8 cellular contexts compared by ENCODE assay signal in genomic region chr19:14116918-14117578, GRCh38. TPM values are rescaled to one million over a fixed set of nuclear protein-coding genes. Genes with fewer than 3 reads are reported as not detected.
A peak's percentile ranks its signal among the peaks of the same experiment; 100 is the strongest.
DNase-seq lines count a peak whose midpoint lies in the region; ATAC-seq and TF ChIP-seq lines count a peak whose summit lies in the region.

No MANE protein-coding gene starts in this region.

- DNase-seq in heart right ventricle = peak; percentile 30 to 49
- DNase-seq in sciatic nerve (ENCODE audit: low spot score) = peak; percentile 77
- DNase-seq in kidney tubule cell (ENCODE audit: low spot score) = no peak
- no peak for DNase-seq in EL
- DNase-seq in OCI-M1 (lab: John Stamatoyannopoulos, UW) = no peak

- peak overlapping the region; percentile 83 to 96 (median 90) for H3K4me3 ChIP-seq in heart right ventricle

- TF ChIP-seq CTCF in heart right ventricle (IDR thresholded peaks at IDR 0.05) = no peak

- 1% methylated on average over 18 to 33 of the region's 33 CpGs for WGBS in heart right ventricle, 2 donors

- H3K27me3 ChIP-seq in heart right ventricle = no peaks in the 10 kb centered on the region

- peaks cover 44 to 73% (median 68%) of the 10 kb centered on the region in 9 donors for H3K4me1 ChIP-seq in heart right ventricle

- no peaks in the 10 kb centered on the region for H3K36me3 ChIP-seq in heart right ventricle

- H3K9me3 Mint-ChIP-seq in activated T-helper 17 cell treated with anti-CD3 and anti-CD28 coated beads, Interleukin-2, amount 50 U/mL, for 72 hours = no peaks in the 10 kb centered on the region

- ATAC-seq in GM18502 (IDR thresholded peaks at IDR 0.05; ENCODE audit: poor library complexity, unreplicated experiment) = peak; percentile 1
- peak; percentile 8 for ATAC-seq in HG03175 (IDR thresholded peaks at IDR 0.05; ENCODE audit: unreplicated experiment)
- ATAC-seq in activated T-helper 17 cell treated with anti-CD3 and anti-CD28 coated beads, Interleukin-2, amount 50 U/mL, for 72 hours (replicated peaks) = peak; percentile 2
- peak in 1 of 8 donors; percentile 10 for ATAC-seq in heart right ventricle
- ATAC-seq in sciatic nerve = no peak

- peak overlapping the region; percentile 78 to 100 (median 94) for H3K27ac ChIP-seq in heart right ventricle

- peaks cover 6% of the 10 kb centered on the region for H3K36me3 Mint-ChIP-seq in activated T-helper 17 cell treated with anti-CD3 and anti-CD28 coated beads, Interleukin-2, amount 50 U/mL, for 72 hours (ENCODE audit: low read depth)

- peak overlapping the region; percentile 81 for H3K4me3 Mint-ChIP-seq in activated T-helper 17 cell treated with anti-CD3 and anti-CD28 coated beads, Interleukin-2, amount 50 U/mL, for 72 hours

- intact Hi-C loops in heart right ventricle (cut with DNase I) = loop anchor here in 8 of 10 donors (2.0 to 5.0 kb wide), 3 partner anchors 26 to 40 kb away; partner anchors contain the start of gene SAMD1 (in 1 of the 8)
- intact Hi-C loops in sciatic nerve (cut with DNase I) = no loop called here

- no peaks in the 10 kb centered on the region for H3K27me3 Mint-ChIP-seq in activated T-helper 17 cell treated with anti-CD3 and anti-CD28 coated beads, Interleukin-2, amount 50 U/mL, for 72 hours

- no peaks in the 10 kb centered on the region for H3K9me3 ChIP-seq in heart right ventricle

- peaks cover 27% of the 10 kb centered on the region for H3K4me1 Mint-ChIP-seq in activated T-helper 17 cell treated with anti-CD3 and anti-CD28 coated beads, Interleukin-2, amount 50 U/mL, for 72 hours

- peak overlapping the region; percentile 75 for H3K27ac Mint-ChIP-seq in activated T-helper 17 cell treated with anti-CD3 and anti-CD28 coated beads, Interleukin-2, amount 50 U/mL, for 72 hours

RNA-seq across cellular contexts. Expression of gene PRKACA, which starts 0.5 kb away (rescaled TPM):
- 10 to 100 TPM; 43.1 to 69.5 TPM for total RNA-seq in activated T-helper 17 cell treated with anti-CD3 and anti-CD28 coated beads, Interleukin-2, amount 50 U/mL, for 72 hours
- 100 to 1,000 TPM; 473 to 691 (median 518) TPM for total RNA-seq in heart right ventricle
- 100 to 1,000 TPM; 196 to 214 TPM for polyA plus RNA-seq in heart right ventricle
- 78.0 TPM for total RNA-seq in sciatic nerve

RNA-seq across cellular contexts. Expression of gene ASF1B, which starts 19.3 kb away (rescaled TPM):
- total RNA-seq in activated T-helper 17 cell treated with anti-CD3 and anti-CD28 coated beads, Interleukin-2, amount 50 U/mL, for 72 hours = 10 to 100 TPM; 62.6 to 73.7 TPM
- total RNA-seq in heart right ventricle (1 to 10 TPM in 3 of 10 donors, under 1 TPM in 7; 0.17 to 5.6 (median 0.63) TPM), sciatic nerve (0.22 TPM)
- under 1 TPM; 0.59 to 0.90 TPM for polyA plus RNA-seq in heart right ventricle

RNA-seq across cellular contexts. Expression of gene SAMD1, which starts 26.5 kb away (rescaled TPM):
- total RNA-seq in activated T-helper 17 cell treated with anti-CD3 and anti-CD28 coated beads, Interleukin-2, amount 50 U/mL, for 72 hours = 10 to 100 TPM; 62.1 to 77.5 TPM
- total RNA-seq in heart right ventricle (10 to 100 TPM; 26.7 to 53.0 (median 33.7) TPM), sciatic nerve (22.2 TPM)
- polyA plus RNA-seq in heart right ventricle = 10 to 100 TPM; 34.4 to 55.3 TPM

RNA-seq across cellular contexts. Expression of gene C19orf67, which starts 31.5 kb away (rescaled TPM):
- total RNA-seq in activated T-helper 17 cell treated with anti-CD3 and anti-CD28 coated beads, Interleukin-2, amount 50 U/mL, for 72 hours = under 1 TPM in 1 of 2 donors, not detected in 1; 0.42 TPM
- not detected for total RNA-seq in heart right ventricle
- not detected for polyA plus RNA-seq in heart right ventricle
- total RNA-seq in sciatic nerve = not detected

RNA-seq across cellular contexts. Expression of gene MISP3, which starts 44.5 kb away (rescaled TPM):
- 1 to 10 TPM; 1.5 to 4.1 TPM for total RNA-seq in activated T-helper 17 cell treated with anti-CD3 and anti-CD28 coated beads, Interleukin-2, amount 50 U/mL, for 72 hours
- total RNA-seq in heart right ventricle (10 to 100 TPM in 1 of 10 donors, 1 to 10 TPM in 9; 3.1 to 10.3 (median 5.9) TPM), sciatic nerve (5.6 TPM)
- 10 to 100 TPM in 1 of 2 donors, 1 to 10 TPM in 1; 5.7 to 12.4 TPM for polyA plus RNA-seq in heart right ventricle

Comparison
In these comparisons a context has a peak if more than half of its experiments do, and no peak if none do; other contexts are left out.
1. DNase-seq: peak in heart right ventricle (2 of 2) and sciatic nerve (single experiment); none in kidney tubule cell (single experiment), EL (single experiment) and OCI-M1 (single experiment).
2. RNA of gene ASF1B, which starts 19.3 kb away (total RNA-seq): 62.6 to 73.7 TPM in activated T-helper 17 cell treated with anti-CD3 and anti-CD28 coated beads, Interleukin-2, amount 50 U/mL, for 72 hours; 0.17 to 5.6 TPM in heart right ventricle and 0.22 TPM in sciatic nerve (single experiment); every median in the first group is over 4 times any median in the second.